ENCODE assay signal across 13 cellular contexts in the genomic region with DNA sequence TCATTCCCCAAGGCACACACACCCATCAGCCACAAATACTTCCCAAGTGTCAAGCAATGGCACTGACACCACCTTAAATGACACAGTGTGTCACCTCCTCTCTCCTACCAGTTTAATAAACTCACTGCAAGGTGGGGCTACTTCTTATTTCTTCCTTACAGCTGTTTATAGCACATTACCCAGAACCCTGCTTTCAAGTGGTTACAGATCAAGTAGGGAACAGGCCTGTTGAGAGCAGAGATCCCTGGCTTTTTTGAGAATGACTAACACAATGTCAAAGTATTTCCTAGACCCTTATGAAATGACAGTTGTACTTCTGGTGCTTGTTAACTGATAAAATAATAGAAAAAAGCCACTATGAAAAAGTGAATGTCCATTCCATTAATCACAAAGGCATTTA. TPM values are rescaled to one million over a fixed set of nuclear protein-coding genes. Genes with fewer than 3 reads are reported as not detected.
DNase-seq lines count a peak whose midpoint lies in the region; FAIRE-seq and TF ChIP-seq lines count a peak whose summit lies in the region.
"Had no signal": no experiment of that assay in that cellular context is flagged by ENCODE, and none has a peak within 500 bp of the region (broad histone marks: within the 10 kb centered on the region; RNA-seq: fewer than 3 reads in every experiment).

No MANE protein-coding gene starts in this region.

- no peak for TF ChIP-seq CTCF in bronchial epithelial cell (IDR thresholded peaks at IDR 0.05; ENCODE audit: insufficient read depth, low read length, severe bottlenecking)

- peak; percentile 23 for FAIRE-seq in bronchial epithelial cell (lab: Jason Lieb, UNC)
- FAIRE-seq: endometrium, islet of Langerhans had no signal

- H3K27me3 ChIP-seq in bronchial epithelial cell (ENCODE audit: control insufficient read depth, insufficient read depth, low read length) (no peaks in the 10 kb centered on the region), muscle layer of colon (ENCODE audit: control insufficient read depth in 1 of 2, insufficient read depth in 2 of 2, low read length in 2 of 2) (no peaks in the 10 kb centered on the region)

- no peak overlapping the region for H3K4me3 ChIP-seq in bronchial epithelial cell (ENCODE audit: low read depth, low read length)
- no peak overlapping the region for H3K4me3 ChIP-seq in muscle layer of colon (ENCODE audit: low read depth in 1 of 2, low read length in 2 of 2)

- H3K27ac ChIP-seq in muscle layer of colon (ENCODE audit: low read depth, low read length): peak overlapping the region; percentile 16
- H3K27ac ChIP-seq: parathyroid adenoma had no signal

- H3K36me3 ChIP-seq in bronchial epithelial cell (ENCODE audit: control insufficient read depth, insufficient read depth, low read length) (peaks cover 5% of the 10 kb centered on the region), muscle layer of colon (ENCODE audit: insufficient read depth, low read length) (no peaks in the 10 kb centered on the region)

- peaks cover 44% of the 10 kb centered on the region for H3K4me1 ChIP-seq in muscle layer of colon (ENCODE audit: insufficient read depth, low read length)

- DNase-seq in AG08395 (ENCODE audit: low spot score) (peak; percentile 50), HCEC 1CT (peak; percentile 38), bronchial epithelial cell (ENCODE audit: low read depth) (peak; percentile 49), HK-2 (ENCODE audit: unreplicated experiment) (no peak), NCI-H146 (lab: John Stamatoyannopoulos, UW) (no peak), NCI-H748 treated with DMSO at 0.1 percent for 48 hours (lab: John Stamatoyannopoulos, UW) (no peak), nucleus accumbens (lab: John Stamatoyannopoulos, UW) (no peak)
- DNase-seq: NCI-H1436 treated with DMSO at 0.1 percent for 48 hours; NK-92 treated with Interleukin-12 subunit alpha and Interleukin-12 subunit beta, amount 100 ng/mL, for 24 hours had no signal

- H3K9me3 ChIP-seq in muscle layer of colon (ENCODE audit: low read length): no peaks in the 10 kb centered on the region

- no peak overlapping the region for H3K9ac ChIP-seq in muscle layer of colon (ENCODE audit: low read length)
- H3K9ac ChIP-seq: parathyroid adenoma had no signal

RNA-seq across cellular contexts. Expression of a gene that starts 19.8 kb away (rescaled TPM):
- total RNA-seq in bronchial epithelial cell: 33.7 and 34.3 TPM in 2 replicates

RNA-seq across cellular contexts. Expression of a gene that starts 47.9 kb away (rescaled TPM):
- total RNA-seq in bronchial epithelial cell: not detected in 2 replicates

Comparison
In these comparisons a context has a peak if more than half of its experiments do, and no peak if none do; other contexts are left out.
1. DNase-seq: peak in AG08395 (single experiment), HCEC 1CT (single experiment) and bronchial epithelial cell (single experiment); none in HK-2 (single experiment), NCI-H146 (single experiment), NCI-H748 treated with DMSO at 0.1 percent for 48 hours (single experiment) and nucleus accumbens (0 of 56).